ENCODE assay signal across 7 cellular contexts in genomic region chr11:83970061-83970671, GRCh38.
A peak's percentile ranks its signal among the peaks of the same experiment; 100 is the strongest.
DNase-seq lines count a peak whose midpoint lies in the region; ATAC-seq, FAIRE-seq and TF ChIP-seq lines count a peak whose summit lies in the region.

No MANE protein-coding gene starts in this region.

- no peak overlapping the region for H3K4me3 Mint-ChIP-seq in stimulated activated memory B cell treated with anti-CD40 and anti-IgM and Interleukin-4, amounts not matched to agents 10 μg/mL and 1 μg/mL and 100 μg/mL, for 72 hours
- no peak overlapping the region for H3K4me3 Mint-ChIP-seq in mesothelial cell of epicardium

- H3K36me3 Mint-ChIP-seq in stimulated activated memory B cell treated with anti-CD40 and anti-IgM and Interleukin-4, amounts not matched to agents 10 μg/mL and 1 μg/mL and 100 μg/mL, for 72 hours = no peaks in the 10 kb centered on the region
- no peaks in the 10 kb centered on the region for H3K36me3 Mint-ChIP-seq in mesothelial cell of epicardium

- H3K27ac ChIP-seq in small intestine (ENCODE audit: low read depth in 1 of 2, low read length in 1 of 2) = no peak overlapping the region

- no peak for DNase-seq in small intestine
- no peak for DNase-seq in mesothelial cell of epicardium (ENCODE audit: low spot score in 2 of 2, unreplicated experiment in 2 of 2)
- DNase-seq in SW 1271 (lab: John Stamatoyannopoulos, UW) = no peak

- no peaks in the 10 kb centered on the region for H3K27me3 ChIP-seq in small intestine (ENCODE audit: control insufficient read depth in 2 of 2, insufficient read depth in 2 of 2, low read length in 2 of 2)

- no peaks in the 10 kb centered on the region for H3K9me3 ChIP-seq in small intestine (ENCODE audit: control insufficient read depth, low read depth)

- H3K4me1 ChIP-seq in small intestine (ENCODE audit: control insufficient read depth in 2 of 2, insufficient read depth in 1 of 2, low read depth in 1 of 2, low read length in 1 of 2) = no peaks in the 10 kb centered on the region

- no peak overlapping the region for H3K4me3 ChIP-seq in small intestine (ENCODE audit: low read depth in 1 of 2, low read length in 2 of 2)

- H3K4me1 Mint-ChIP-seq in stimulated activated memory B cell treated with anti-CD40 and anti-IgM and Interleukin-4, amounts not matched to agents 10 μg/mL and 1 μg/mL and 100 μg/mL, for 72 hours = no peaks in the 10 kb centered on the region
- H3K4me1 Mint-ChIP-seq in mesothelial cell of epicardium = no peaks in the 10 kb centered on the region

- no peak overlapping the region for H3K27ac Mint-ChIP-seq in stimulated activated memory B cell treated with anti-CD40 and anti-IgM and Interleukin-4, amounts not matched to agents 10 μg/mL and 1 μg/mL and 100 μg/mL, for 72 hours
- no peak overlapping the region for H3K27ac Mint-ChIP-seq in mesothelial cell of epicardium

- H3K27me3 Mint-ChIP-seq in stimulated activated memory B cell treated with anti-CD40 and anti-IgM and Interleukin-4, amounts not matched to agents 10 μg/mL and 1 μg/mL and 100 μg/mL, for 72 hours = peaks cover 9% of the 10 kb centered on the region
- H3K27me3 Mint-ChIP-seq in mesothelial cell of epicardium (ENCODE audit: low read depth) = no peaks in the 10 kb centered on the region

- no peak for FAIRE-seq in small intestine (lab: Jason Lieb, UNC)

- no peaks in the 10 kb centered on the region for H3K9me3 Mint-ChIP-seq in stimulated activated memory B cell treated with anti-CD40 and anti-IgM and Interleukin-4, amounts not matched to agents 10 μg/mL and 1 μg/mL and 100 μg/mL, for 72 hours
- no peaks in the 10 kb centered on the region for H3K9me3 Mint-ChIP-seq in mesothelial cell of epicardium

- peak; percentile 82 for ATAC-seq in GM19328 (IDR thresholded peaks at IDR 0.05; ENCODE audit: unreplicated experiment)
- ATAC-seq in HG02759 (IDR thresholded peaks at IDR 0.05; ENCODE audit: unreplicated experiment) = peak; percentile 77
- ATAC-seq in HG03460 (IDR thresholded peaks at IDR 0.05; ENCODE audit: unreplicated experiment) = peak; percentile 74
- peak; percentile 62 for ATAC-seq in stimulated activated memory B cell treated with anti-CD40 and anti-IgM and Interleukin-4, amounts not matched to agents 10 μg/mL and 1 μg/mL and 100 μg/mL, for 72 hours

- no peaks in the 10 kb centered on the region for H3K36me3 ChIP-seq in small intestine (ENCODE audit: control insufficient read depth in 2 of 2, insufficient read depth in 2 of 2, low read length in 2 of 2)

- 62 to 68% (median 63%) methylated on average over 2 of the region's 2 CpGs for WGBS in small intestine, 3 donors

- no peak for TF ChIP-seq CTCF in mesothelial cell of epicardium (IDR thresholded peaks at IDR 0.05; ENCODE audit: unreplicated experiment)
